20 cellular contexts compared by ENCODE assay signal in the genomic region with DNA sequence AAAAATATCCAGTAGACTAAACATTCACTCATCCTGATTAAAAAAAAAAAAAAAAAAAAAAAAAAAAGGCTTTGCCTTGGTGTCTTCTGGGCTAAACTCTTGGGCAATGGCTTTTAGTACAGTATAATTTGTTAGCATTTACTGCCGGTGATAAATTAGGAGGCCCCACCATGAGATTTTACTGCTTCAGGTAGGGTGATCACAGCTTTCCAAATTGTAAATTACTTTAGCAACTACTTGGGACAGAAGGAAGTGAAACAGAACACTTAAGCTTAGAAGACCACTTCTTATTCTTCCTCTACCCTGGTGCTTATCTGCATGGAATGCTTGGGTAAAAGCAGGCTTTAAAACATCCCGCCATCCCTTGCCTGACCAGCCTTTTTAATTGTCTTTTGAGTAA.
"Had no signal": no experiment of that assay in that cellular context is flagged by ENCODE, and none has a peak within 500 bp of the region (broad histone marks: within the 10 kb centered on the region; RNA-seq: fewer than 3 reads in every experiment).

No MANE protein-coding gene starts in this region.

- H3K4me1 Mint-ChIP-seq: activated CD4-positive, alpha-beta memory T cell treated with anti-CD3 and anti-CD28 coated beads, Interleukin-2, amount 10 ng/mL, durations not matched to agents 7 days and 5 days; activated CD4-positive, alpha-beta T cell treated with anti-CD3 and anti-CD28 coated beads, Interleukin-2, amount 10 ng/mL, durations not matched to agents 7 days and 5 days; natural killer cell; stimulated activated naive B cell treated with anti-CD40 and anti-IgM and Interleukin-4, amounts not matched to agents 10 μg/mL and 1 μg/mL and 100 μg/mL, for 72 hours had no signal

- H3K27ac Mint-ChIP-seq: activated CD4-positive, alpha-beta memory T cell treated with anti-CD3 and anti-CD28 coated beads, Interleukin-2, amount 10 ng/mL, durations not matched to agents 7 days and 5 days; activated CD4-positive, alpha-beta T cell treated with anti-CD3 and anti-CD28 coated beads, Interleukin-2, amount 10 ng/mL, durations not matched to agents 7 days and 5 days; activated T-cell treated with anti-CD3 and anti-CD28 coated beads, Interleukin-2, amount 50 U/mL, for 24 hours; natural killer cell; stimulated activated naive B cell treated with anti-CD40 and anti-IgM and Interleukin-4, amounts not matched to agents 10 μg/mL and 1 μg/mL and 100 μg/mL, for 72 hours; T-helper 1 cell treated with Interleukin-12 subunit alpha and Interleukin-12 subunit beta and Interleukin-4 antibody, amounts not matched to agents 30 μg/mL and 1 μg/mL, for 36 hours; WTC11 had no signal

- DNase-seq: activated CD4-positive, alpha-beta memory T cell treated with anti-CD3 and anti-CD28 coated beads, Interleukin-2, amount 10 ng/mL, durations not matched to agents 7 days and 5 days; activated CD4-positive, alpha-beta T cell treated with anti-CD3 and anti-CD28 coated beads for 1 hour; activated CD4-positive, alpha-beta T cell treated with anti-CD3 and anti-CD28 coated beads, Interleukin-2, amount 10 ng/mL, durations not matched to agents 7 days and 5 days; activated CD8-positive, alpha-beta memory T cell treated with anti-CD3 and anti-CD28 coated beads, Interleukin-2, amount 50 U/mL, for 48 hours; activated gamma-delta T cell treated with Interleukin-2 at 50 U/mL for 16 hours; activated naive CD4-positive, alpha-beta T cell treated with anti-CD3 and anti-CD28 coated beads, Interleukin-2, amount 50 U/mL, for 16 hours; activated T-cell treated with anti-CD3 and anti-CD28 coated beads, Interleukin-2, amount 50 U/mL, for 24 hours; central memory CD4-positive, alpha-beta T cell; islet precursor cell; natural killer cell; stimulated activated CD4-positive, alpha-beta T cell treated with anti-CD3 and anti-CD28 coated beads, Interleukin-15, amount 100 ng/mL, for 24 hours; stimulated activated CD4-positive, alpha-beta T cell treated with anti-CD3 and anti-CD28 coated beads, Interleukin-2, amount 100 ng/mL, for 24 hours; stimulated activated naive B cell treated with anti-CD40 and anti-IgM and Interleukin-4, amounts not matched to agents 10 μg/mL and 1 μg/mL and 100 μg/mL, for 72 hours; stomach; T-helper 9 cell; tibial artery; upper lobe of right lung had no signal

- ATAC-seq: gastroesophageal sphincter; natural killer cell; stimulated activated naive B cell treated with anti-CD40 and anti-IgM and Interleukin-4, amounts not matched to agents 10 μg/mL and 1 μg/mL and 100 μg/mL, for 72 hours; upper lobe of right lung; WTC11 had no signal

- H3K36me3 Mint-ChIP-seq: natural killer cell had no signal

- H3K4me3 Mint-ChIP-seq: activated CD4-positive, alpha-beta memory T cell treated with anti-CD3 and anti-CD28 coated beads, Interleukin-2, amount 10 ng/mL, durations not matched to agents 7 days and 5 days; activated CD4-positive, alpha-beta T cell treated with anti-CD3 and anti-CD28 coated beads, Interleukin-2, amount 10 ng/mL, durations not matched to agents 7 days and 5 days; activated T-cell treated with anti-CD3 and anti-CD28 coated beads, Interleukin-2, amount 50 U/mL, for 24 hours; natural killer cell; stimulated activated naive B cell treated with anti-CD40 and anti-IgM and Interleukin-4, amounts not matched to agents 10 μg/mL and 1 μg/mL and 100 μg/mL, for 72 hours; T-helper 1 cell treated with Interleukin-12 subunit alpha and Interleukin-12 subunit beta and Interleukin-4 antibody, amounts not matched to agents 30 μg/mL and 1 μg/mL, for 36 hours; WTC11 had no signal

- H3K27me3 Mint-ChIP-seq: activated CD4-positive, alpha-beta memory T cell treated with anti-CD3 and anti-CD28 coated beads, Interleukin-2, amount 10 ng/mL, durations not matched to agents 7 days and 5 days; activated CD4-positive, alpha-beta T cell treated with anti-CD3 and anti-CD28 coated beads, Interleukin-2, amount 10 ng/mL, durations not matched to agents 7 days and 5 days; activated T-cell treated with anti-CD3 and anti-CD28 coated beads, Interleukin-2, amount 50 U/mL, for 24 hours had no signal

- H3K9me3 Mint-ChIP-seq: activated CD4-positive, alpha-beta memory T cell treated with anti-CD3 and anti-CD28 coated beads, Interleukin-2, amount 10 ng/mL, durations not matched to agents 7 days and 5 days; activated CD4-positive, alpha-beta T cell treated with anti-CD3 and anti-CD28 coated beads, Interleukin-2, amount 10 ng/mL, durations not matched to agents 7 days and 5 days; natural killer cell had no signal
